In the genomic region with DNA sequence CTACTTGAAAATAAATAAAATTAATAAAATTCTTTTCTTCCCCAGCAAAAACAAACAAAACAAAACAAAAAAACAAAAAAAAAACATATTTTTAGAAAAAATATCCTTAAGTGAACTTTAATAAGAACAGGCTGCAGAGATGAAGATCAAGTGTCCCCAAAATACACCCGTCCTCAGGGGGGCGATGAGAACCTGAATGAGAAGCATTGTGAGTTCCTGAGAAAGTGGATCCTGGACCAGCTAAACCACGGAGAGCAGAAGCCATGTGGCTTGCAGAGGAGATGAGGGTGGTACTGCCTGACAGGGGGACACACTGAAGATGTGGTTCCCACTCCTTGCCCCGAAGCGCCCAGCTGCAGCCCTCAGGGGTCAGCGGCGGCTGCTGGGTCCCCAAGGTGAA, we compare ENCODE assay signal across 8 cellular contexts.
DNase-seq lines count a peak whose midpoint lies in the region; ATAC-seq and TF ChIP-seq lines count a peak whose summit lies in the region.

No MANE protein-coding gene starts in this region.

- H3K36me3 Mint-ChIP-seq in activated naive CD4-positive, alpha-beta T cell treated with anti-CD3 and anti-CD28 coated beads, Interleukin-2, amount 10 ng/mL, durations not matched to agents 7 days and 5 days: peaks cover 47% of the 10 kb centered on the region
- H3K36me3 Mint-ChIP-seq in activated naive CD4-positive, alpha-beta T cell treated with anti-CD3 and anti-CD28 coated beads, Interleukin-2, amount 50 U/mL, for 72 hours: peaks cover 0 to 10% of the 10 kb centered on the region in 2 donors
- peaks cover 56% of the 10 kb centered on the region for H3K36me3 Mint-ChIP-seq in stimulated activated memory B cell treated with anti-CD40 and anti-IgM and Interleukin-4, amounts not matched to agents 10 μg/mL and 1 μg/mL and 100 μg/mL, for 72 hours

- no peaks in the 10 kb centered on the region for H3K27me3 Mint-ChIP-seq in activated naive CD4-positive, alpha-beta T cell treated with anti-CD3 and anti-CD28 coated beads, Interleukin-2, amount 10 ng/mL, durations not matched to agents 7 days and 5 days
- H3K27me3 Mint-ChIP-seq in stimulated activated memory B cell treated with anti-CD40 and anti-IgM and Interleukin-4, amounts not matched to agents 10 μg/mL and 1 μg/mL and 100 μg/mL, for 72 hours: no peaks in the 10 kb centered on the region

- H3K27ac Mint-ChIP-seq in activated naive CD4-positive, alpha-beta T cell treated with anti-CD3 and anti-CD28 coated beads, Interleukin-2, amount 10 ng/mL, durations not matched to agents 7 days and 5 days: peak overlapping the region; percentile 46
- H3K27ac Mint-ChIP-seq in activated naive CD4-positive, alpha-beta T cell treated with anti-CD3 and anti-CD28 coated beads, Interleukin-2, amount 50 U/mL, for 72 hours: peak overlapping the region in 1 of 2 donors; percentile 60
- peak overlapping the region; percentile 71 for H3K27ac Mint-ChIP-seq in stimulated activated memory B cell treated with anti-CD40 and anti-IgM and Interleukin-4, amounts not matched to agents 10 μg/mL and 1 μg/mL and 100 μg/mL, for 72 hours

- CTCF ChIA-PET in activated naive CD4-positive, alpha-beta T cell treated with anti-CD3 and anti-CD28 coated beads, Interleukin-2, amount 10 ng/mL, durations not matched to agents 7 days and 5 days (lab: Charles Lee): interaction anchor here (0.7 to 5.8 kb wide), 8 partner anchors 15 to 192 kb away, joined by 3 to 25 read pairs (median 4); no protein-coding TSS in a partner anchor

- H3K4me3 ChIP-seq in NB4 (ENCODE audit: low read depth, low read length): no peak overlapping the region
- H3K4me3 ChIP-seq in choroid plexus epithelial cell (ENCODE audit: low read depth, low read length): no peak overlapping the region

- peak; percentile 64 for DNase-seq in activated naive CD4-positive, alpha-beta T cell treated with anti-CD3 and anti-CD28 coated beads, Interleukin-2, amount 10 ng/mL, durations not matched to agents 7 days and 5 days
- DNase-seq in activated naive CD4-positive, alpha-beta T cell treated with anti-CD3 and anti-CD28 coated beads, Interleukin-2, amount 50 U/mL, for 72 hours (ENCODE audit: low spot score in 2 of 2): no peak
- DNase-seq in NB4 (ENCODE audit: low read depth) (peak; percentile 64), choroid plexus epithelial cell (ENCODE audit: low read depth) (peak; percentile 68), SW480 (ENCODE audit: low spot score) (no peak), HPDE6-E6E7 (ENCODE audit: extremely low spot score) (no peak)

- H3K4me3 Mint-ChIP-seq in activated naive CD4-positive, alpha-beta T cell treated with anti-CD3 and anti-CD28 coated beads, Interleukin-2, amount 10 ng/mL, durations not matched to agents 7 days and 5 days: no peak overlapping the region
- H3K4me3 Mint-ChIP-seq in stimulated activated memory B cell treated with anti-CD40 and anti-IgM and Interleukin-4, amounts not matched to agents 10 μg/mL and 1 μg/mL and 100 μg/mL, for 72 hours: no peak overlapping the region

- peaks cover 40% of the 10 kb centered on the region for H3K4me1 Mint-ChIP-seq in activated naive CD4-positive, alpha-beta T cell treated with anti-CD3 and anti-CD28 coated beads, Interleukin-2, amount 10 ng/mL, durations not matched to agents 7 days and 5 days
- peaks cover 54% of the 10 kb centered on the region for H3K4me1 Mint-ChIP-seq in stimulated activated memory B cell treated with anti-CD40 and anti-IgM and Interleukin-4, amounts not matched to agents 10 μg/mL and 1 μg/mL and 100 μg/mL, for 72 hours

- no peak for ATAC-seq in activated naive CD4-positive, alpha-beta T cell treated with anti-CD3 and anti-CD28 coated beads, Interleukin-2, amount 50 U/mL, for 72 hours
- no peak for ATAC-seq in stimulated activated memory B cell treated with anti-CD40 and anti-IgM and Interleukin-4, amounts not matched to agents 10 μg/mL and 1 μg/mL and 100 μg/mL, for 72 hours
- ATAC-seq in esophagus mucosa: no peak

- TF ChIP-seq POLR2A in NB4 (IDR thresholded peaks at IDR 0.05; ENCODE audit: extremely low read depth, insufficient read length): no peak

- TF ChIP-seq CTCF in NB4 (IDR thresholded peaks at IDR 0.05; ENCODE audit: low read depth, low read length): peak; percentile 18
- peak; percentile 55 for TF ChIP-seq CTCF in choroid plexus epithelial cell (conservative IDR thresholded peaks at IDR 0.05; ENCODE audit: low read depth, low read length)

- no peaks in the 10 kb centered on the region for H3K9me3 Mint-ChIP-seq in activated naive CD4-positive, alpha-beta T cell treated with anti-CD3 and anti-CD28 coated beads, Interleukin-2, amount 10 ng/mL, durations not matched to agents 7 days and 5 days
- no peaks in the 10 kb centered on the region for H3K9me3 Mint-ChIP-seq in activated naive CD4-positive, alpha-beta T cell treated with anti-CD3 and anti-CD28 coated beads, Interleukin-2, amount 50 U/mL, for 72 hours
- H3K9me3 Mint-ChIP-seq in stimulated activated memory B cell treated with anti-CD40 and anti-IgM and Interleukin-4, amounts not matched to agents 10 μg/mL and 1 μg/mL and 100 μg/mL, for 72 hours: no peaks in the 10 kb centered on the region

Comparison
In these comparisons a context has a peak if more than half of its experiments do, and no peak if none do; other contexts are left out.
1. DNase-seq: peak in activated naive CD4-positive, alpha-beta T cell treated with anti-CD3 and anti-CD28 coated beads, Interleukin-2, amount 10 ng/mL, durations not matched to agents 7 days and 5 days (single experiment), NB4 (single experiment) and choroid plexus epithelial cell (single experiment); none in activated naive CD4-positive, alpha-beta T cell treated with anti-CD3 and anti-CD28 coated beads, Interleukin-2, amount 50 U/mL, for 72 hours (0 of 2), SW480 (single experiment) and HPDE6-E6E7 (single experiment).